ENCODE assay signal across 8 cellular contexts in genomic region chr12:57088442-57089258, GRCh38. TPM values are rescaled to one million over a fixed set of nuclear protein-coding genes. Genes with fewer than 3 reads are reported as not detected.
DNase-seq lines count a peak whose midpoint lies in the region; ATAC-seq and TF ChIP-seq lines count a peak whose summit lies in the region.

TSS of gene NAB2 (plus strand) at chr12:57089114. CDS start at chr12:57089272, 158 bp downstream.

- no peaks in the 10 kb centered on the region for H3K36me3 Mint-ChIP-seq in activated naive CD8-positive, alpha-beta T cell
- no peaks in the 10 kb centered on the region for H3K36me3 Mint-ChIP-seq in glutamatergic neuron (ENCODE audit: unreplicated experiment)
- peaks cover 24% of the 10 kb centered on the region for H3K36me3 Mint-ChIP-seq in osteocyte (ENCODE audit: unreplicated experiment)

- no peaks in the 10 kb centered on the region for H3K9me3 Mint-ChIP-seq in activated naive CD8-positive, alpha-beta T cell (ENCODE audit: low read depth)
- H3K9me3 Mint-ChIP-seq in glutamatergic neuron (ENCODE audit: unreplicated experiment): peaks cover 9% of the 10 kb centered on the region
- H3K9me3 Mint-ChIP-seq in osteocyte (ENCODE audit: unreplicated experiment): no peaks in the 10 kb centered on the region

- peak; percentile 53 for ATAC-seq in HG02588 (IDR thresholded peaks at IDR 0.05; ENCODE audit: unreplicated experiment)

- TF ChIP-seq CTCF in GM10248 (IDR thresholded peaks at IDR 0.05; ENCODE audit: control extremely low read depth, extremely low read depth, low read depth, missing control alignments) (no peak), glutamatergic neuron (IDR thresholded peaks at IDR 0.05; ENCODE audit: partially characterized antibody, unreplicated experiment) (no peak), osteocyte (IDR thresholded peaks at IDR 0.05) (no peak), testis (IDR thresholded peaks at IDR 0.05) (no peak)

- POLR2A ChIA-PET in GM10248 (lab: Yijun Ruan, JAX): interaction anchor here (0.6 to 2.1 kb wide), 4 partner anchors 10 to 388 kb away, joined by 4 to 15 read pairs (median 10); partner anchors contain the start of genes NEMP1 and STAT6

- H3K36me3 ChIP-seq in testis (ENCODE audit: low read depth, missing control alignments): no peaks in the 10 kb centered on the region

- H3K27ac ChIP-seq in testis: peak within 1 kb of the TSS; percentile 96 to 100

- peak within 1 kb of the TSS; percentile 80 to 88 for H3K4me3 ChIP-seq in testis

- peak within 1 kb of the TSS; percentile 95 for H3K4me3 Mint-ChIP-seq in activated naive CD8-positive, alpha-beta T cell
- H3K4me3 Mint-ChIP-seq in glutamatergic neuron (ENCODE audit: unreplicated experiment) (peak within 1 kb of the TSS; percentile 98), osteocyte (ENCODE audit: unreplicated experiment) (peak within 1 kb of the TSS; percentile 98)

- DNase-seq in GM10248 (ENCODE audit: extremely low spot score): peak; percentile 92
- peak; percentile 9 for DNase-seq in NCI-H1092 (lab: John Stamatoyannopoulos, UW)
- peak; percentile 65 for DNase-seq in SKM-1 treated with dmso at 0.1 percent for 144 hours (lab: John Stamatoyannopoulos, UW; ENCODE audit: unreplicated experiment)
- DNase-seq in glutamatergic neuron: peak; percentile 80
- DNase-seq in osteocyte (ENCODE audit: extremely low spot score, unreplicated experiment): peak; percentile 96
- peak; percentile 96 for DNase-seq in testis

- 0 to 1% methylated on average over 13 to 83 of the region's 85 CpGs for WGBS in testis, 2 donors

- peak; percentile 16 for TF ChIP-seq POLR2A in testis (IDR thresholded peaks at IDR 0.05)

- peak within 1 kb of the TSS; percentile 96 for H3K27ac Mint-ChIP-seq in activated naive CD8-positive, alpha-beta T cell
- peak within 1 kb of the TSS; percentile 69 for H3K27ac Mint-ChIP-seq in glutamatergic neuron (ENCODE audit: unreplicated experiment)
- H3K27ac Mint-ChIP-seq in osteocyte (ENCODE audit: unreplicated experiment): peak within 1 kb of the TSS; percentile 97

- H3K9me3 ChIP-seq in testis: no peaks in the 10 kb centered on the region

- H3K27me3 ChIP-seq in testis: no peaks in the 10 kb centered on the region

- intact Hi-C loops in testis (cut with DNase I; ENCODE audit: low total_unique reads): no loop called here

- CTCF ChIA-PET in GM10248 (lab: Yijun Ruan, JAX): interaction anchor here (0.9 to 16.3 kb wide), 4 partner anchors 10 to 20 kb away, joined by 4 to 213 read pairs (median 44); partner anchors contain the start of gene STAT6

- H3K4me1 Mint-ChIP-seq in activated naive CD8-positive, alpha-beta T cell (ENCODE audit: low read depth): peaks cover 60% of the 10 kb centered on the region
- H3K4me1 Mint-ChIP-seq in glutamatergic neuron (ENCODE audit: low read depth, unreplicated experiment) (peaks cover 20% of the 10 kb centered on the region), osteocyte (ENCODE audit: unreplicated experiment) (peaks cover 51% of the 10 kb centered on the region)

- H3K4me1 ChIP-seq in testis: peaks cover 42% of the 10 kb centered on the region

- H3K27me3 Mint-ChIP-seq in activated naive CD8-positive, alpha-beta T cell: no peaks in the 10 kb centered on the region
- peaks cover 24% of the 10 kb centered on the region for H3K27me3 Mint-ChIP-seq in glutamatergic neuron (ENCODE audit: unreplicated experiment)
- H3K27me3 Mint-ChIP-seq in osteocyte (ENCODE audit: unreplicated experiment): no peaks in the 10 kb centered on the region

RNA-seq across cellular contexts. Expression of gene NAB2, which starts in this region (rescaled TPM):
- total RNA-seq in glutamatergic neuron (ENCODE audit: unreplicated experiment) (20.0 TPM), osteocyte (41.9 and 42.8 TPM in 2 replicates), testis (10 to 100 TPM; 45.7 to 59.5 TPM)
- 31.4 TPM for polyA plus RNA-seq in testis (ENCODE audit: insufficient read depth, low read depth, low replicate concordance)

Comparison
In these comparisons a context has a peak if more than half of its experiments do, and no peak if none do; other contexts are left out.
1. Peak in every context shown above with its lines: DNase-seq, ATAC-seq, H3K4me3 ChIP-seq and H3K27ac ChIP-seq.
2. DNase-seq: peak in every context shown above with its lines; median percentile 96 in osteocyte; 96 in testis; 92 in GM10248; 80 in glutamatergic neuron; 65 in SKM-1 treated with dmso at 0.1 percent for 144 hours; 9 in NCI-H1092.